ENCODE assay signal across 21 cellular contexts in genomic region chr3:132900479-132900878, GRCh38.
"Had no signal": no experiment of that assay in that cellular context is flagged by ENCODE, and none has a peak within 500 bp of the region (broad histone marks: within the 10 kb centered on the region; RNA-seq: fewer than 3 reads in every experiment).

No MANE protein-coding gene starts in this region.

- H3K27ac Mint-ChIP-seq: mesothelial cell of epicardium; naive B cell; natural killer cell; progenitor cell of endocrine pancreas; stimulated activated effector memory CD8-positive, alpha-beta T cell treated with anti-CD3 and anti-CD28 coated beads, Interleukin-12 subunit alpha, Interleukin-12 subunit beta, amount 100 ng/mL, for 72 hours; stimulated activated naive CD8-positive, alpha-beta T cell treated with anti-CD3 and anti-CD28 coated beads, Interleukin-15, amount 100 ng/mL, for 72 hours; type B pancreatic cell had no signal

- H3K27ac ChIP-seq: left ventricle myocardium inferior, ovary, skin epidermis, spleen, tibial nerve, uterus had no signal

- H3K27me3 ChIP-seq: ovary, spleen, tibial nerve, uterus had no signal

- H3K36me3 Mint-ChIP-seq: mesothelial cell of epicardium; naive B cell; natural killer cell; stimulated activated effector memory CD8-positive, alpha-beta T cell treated with anti-CD3 and anti-CD28 coated beads, Interleukin-12 subunit alpha, Interleukin-12 subunit beta, amount 100 ng/mL, for 72 hours; type B pancreatic cell had no signal

- ATAC-seq: natural killer cell; right cardiac atrium; sciatic nerve; stimulated activated effector memory CD8-positive, alpha-beta T cell treated with anti-CD3 and anti-CD28 coated beads, Interleukin-12 subunit alpha, Interleukin-12 subunit beta, amount 100 ng/mL, for 72 hours; stimulated activated naive CD8-positive, alpha-beta T cell treated with anti-CD3 and anti-CD28 coated beads, Interleukin-15, amount 100 ng/mL, for 72 hours had no signal

- H3K4me3 ChIP-seq: left ventricle myocardium inferior, lung, ovary, skin epidermis, spleen, tibial nerve, uterus had no signal

- H3K36me3 ChIP-seq: left ventricle myocardium inferior, ovary, spleen, tibial nerve, uterus had no signal

- H3K4me1 Mint-ChIP-seq: mesothelial cell of epicardium; naive B cell; natural killer cell; stimulated activated effector memory CD8-positive, alpha-beta T cell treated with anti-CD3 and anti-CD28 coated beads, Interleukin-12 subunit alpha, Interleukin-12 subunit beta, amount 100 ng/mL, for 72 hours; stimulated activated naive CD8-positive, alpha-beta T cell treated with anti-CD3 and anti-CD28 coated beads, Interleukin-15, amount 100 ng/mL, for 72 hours had no signal

- DNase-seq: islet precursor cell; left ventricle myocardium inferior; mesendoderm; naive B cell; natural killer cell; ovary; right cardiac atrium; spleen; stimulated activated CD4-positive, alpha-beta T cell treated with anti-CD3 and anti-CD28 coated beads, Interleukin-4, amount 100 ng/mL, for 24 hours; stimulated activated naive CD4-positive, alpha-beta T cell; stimulated activated naive CD8-positive, alpha-beta T cell treated with anti-CD3 and anti-CD28 coated beads, Interleukin-15, amount 100 ng/mL, for 72 hours; substantia nigra; uterus had no signal

- H3K4me1 ChIP-seq: left ventricle myocardium inferior, spleen, tibial nerve, uterus had no signal

- H3K4me3 Mint-ChIP-seq: mesothelial cell of epicardium; naive B cell; natural killer cell; stimulated activated effector memory CD8-positive, alpha-beta T cell treated with anti-CD3 and anti-CD28 coated beads, Interleukin-12 subunit alpha, Interleukin-12 subunit beta, amount 100 ng/mL, for 72 hours; stimulated activated naive CD8-positive, alpha-beta T cell treated with anti-CD3 and anti-CD28 coated beads, Interleukin-15, amount 100 ng/mL, for 72 hours; type B pancreatic cell had no signal

- H3K27me3 Mint-ChIP-seq: progenitor cell of endocrine pancreas, type B pancreatic cell had no signal

- H3K9me3 Mint-ChIP-seq: stimulated activated effector memory CD8-positive, alpha-beta T cell treated with anti-CD3 and anti-CD28 coated beads, Interleukin-12 subunit alpha, Interleukin-12 subunit beta, amount 100 ng/mL, for 72 hours; stimulated activated naive CD8-positive, alpha-beta T cell treated with anti-CD3 and anti-CD28 coated beads, Interleukin-15, amount 100 ng/mL, for 72 hours; type B pancreatic cell had no signal
